Comparison of ENCODE assay signal across 19 cellular contexts in genomic region chr16:9412362-9413311, GRCh38.
A peak's percentile ranks its signal among the peaks of the same experiment; 100 is the strongest.
DNase-seq lines count a peak whose midpoint lies in the region; ATAC-seq, FAIRE-seq and TF ChIP-seq lines count a peak whose summit lies in the region.
"Had no signal": no experiment of that assay in that cellular context is flagged by ENCODE, and none has a peak within 500 bp of the region (broad histone marks: within the 10 kb centered on the region; RNA-seq: fewer than 3 reads in every experiment).

No MANE protein-coding gene starts in this region.

- no peaks in the 10 kb centered on the region for H4K20me1 ChIP-seq in neural progenitor cell (ENCODE audit: low read depth)

- H3K4me2 ChIP-seq in neural progenitor cell = no peak overlapping the region

- peak overlapping the region in 3 of 4 donors; percentile 47 to 57 (median 50) for H3K27ac ChIP-seq in body of pancreas
- no peak overlapping the region for H3K27ac ChIP-seq in liver (ENCODE audit: low read depth in 1 of 2, low read length in 2 of 2)
- H3K27ac ChIP-seq in neural progenitor cell = no peak overlapping the region
- H3K27ac ChIP-seq in kidney (ENCODE audit: low read depth in 2 of 2, low read length in 2 of 2) = no peak overlapping the region
- H3K27ac ChIP-seq: GM23248 had no signal

- ATAC-seq in body of pancreas (peak; percentile 88), left lobe of liver (peak; percentile 65), GM18867 (IDR thresholded peaks at IDR 0.05; ENCODE audit: unreplicated experiment) (no peak), GM19395 (IDR thresholded peaks at IDR 0.05; ENCODE audit: unreplicated experiment) (no peak)
- ATAC-seq: CD8-positive, alpha-beta T cell had no signal

- no peak overlapping the region for H2AFZ ChIP-seq in neural progenitor cell (replicated peaks)
- H2AFZ ChIP-seq: GM23248 had no signal

- TF ChIP-seq RAD21 in liver (IDR thresholded peaks at IDR 0.05) = peak in 1 of 2 donors; percentile 23

- H3K4me3 Mint-ChIP-seq in neural progenitor cell = no peak overlapping the region
- H3K4me3 Mint-ChIP-seq: CD4-positive, CD25-positive, alpha-beta regulatory T cell; CD8-positive, alpha-beta T cell had no signal

- H3K4me1 Mint-ChIP-seq in neural progenitor cell = peaks cover 19% of the 10 kb centered on the region
- H3K4me1 Mint-ChIP-seq: CD4-positive, CD25-positive, alpha-beta regulatory T cell had no signal

- H3F3A ChIP-seq in neural progenitor cell (ENCODE audit: low read depth) = no peaks in the 10 kb centered on the region

- peaks cover 0 to 4% (median 0%) of the 10 kb centered on the region in 3 donors for H3K9me3 ChIP-seq in body of pancreas
- peaks cover 0 to 3% (median 0%) of the 10 kb centered on the region in 4 donors for H3K9me3 ChIP-seq in liver (ENCODE audit: control insufficient read depth in 4 of 4, low read length in 3 of 4)
- H3K9me3 ChIP-seq in neural progenitor cell (ENCODE audit: low read depth) = no peaks in the 10 kb centered on the region
- peaks cover 0 to 8% of the 10 kb centered on the region in 2 donors for H3K9me3 ChIP-seq in kidney (ENCODE audit: control insufficient read depth in 1 of 2, low read length in 2 of 2)
- H3K9me3 ChIP-seq: Caco-2 had no signal

- WGBS in body of pancreas, 2 donors = 27 to 28% methylated on average over 11 of the region's 11 CpGs
- 60% methylated on average over 11 of the region's 11 CpGs for WGBS in liver

- H3K9me3 Mint-ChIP-seq in neural progenitor cell = no peaks in the 10 kb centered on the region

- TF ChIP-seq CTCF in body of pancreas (IDR thresholded peaks at IDR 0.05) = no peak
- TF ChIP-seq CTCF in liver (IDR thresholded peaks at IDR 0.05; ENCODE audit: low read depth, low read length, missing input control) = no peak
- no peak for TF ChIP-seq CTCF in neural progenitor cell (IDR thresholded peaks at IDR 0.05)
- TF ChIP-seq CTCF in kidney (IDR thresholded peaks at IDR 0.05; ENCODE audit: borderline replicate concordance, extremely low read depth, insufficient read depth) = no peak

- H3K79me2 ChIP-seq in neural progenitor cell (ENCODE audit: low read depth) = no peaks in the 10 kb centered on the region

- H3K27me3 Mint-ChIP-seq in neural progenitor cell (ENCODE audit: insufficient read depth, low read depth) = no peaks in the 10 kb centered on the region
- H3K27me3 Mint-ChIP-seq: CD4-positive, CD25-positive, alpha-beta regulatory T cell had no signal

- intact Hi-C loops in body of pancreas (cut with DNase I) (no loop called here), kidney (cut with DNase I) (no loop called here)

- H3K4me1 ChIP-seq in body of pancreas (peaks cover 17% of the 10 kb centered on the region), liver (ENCODE audit: control insufficient read depth in 4 of 4, insufficient read depth in 4 of 4, low read length in 3 of 4) (peaks cover 0 to 9% (median 6%) of the 10 kb centered on the region in 4 donors), neural progenitor cell (peaks cover 6% of the 10 kb centered on the region), kidney (ENCODE audit: control insufficient read depth in 1 of 2, insufficient read depth in 1 of 2, low read depth in 1 of 2, low read length in 2 of 2) (no peaks in the 10 kb centered on the region)
- H3K4me1 ChIP-seq: Caco-2 had no signal

- DNase-seq in body of pancreas = peak; percentile 51 to 81 (median 66)
- DNase-seq in left lobe of liver (ENCODE audit: low spot score) = no peak
- no peak for DNase-seq in neural progenitor cell (ENCODE audit: low spot score)
- DNase-seq in kidney = no peak
- DNase-seq in dermis blood vessel endothelial cell = no peak
- DNase-seq: Caco-2; CD4-positive, CD25-positive, alpha-beta regulatory T cell; CD8-positive, alpha-beta T cell; DMS153; GF-D8; GM23248; H7; HCEC 1CT had no signal

- H3K27me3 ChIP-seq in body of pancreas = no peaks in the 10 kb centered on the region
- H3K27me3 ChIP-seq in liver (ENCODE audit: control insufficient read depth in 4 of 4, insufficient read depth in 4 of 4, low read length in 3 of 4) = no peaks in the 10 kb centered on the region
- no peaks in the 10 kb centered on the region for H3K27me3 ChIP-seq in neural progenitor cell

- no peaks in the 10 kb centered on the region for H3K36me3 ChIP-seq in body of pancreas (replicated peaks in 1 of 2; ENCODE audit: insufficient read depth in 1 of 2, low read depth in 2 of 2)
- no peaks in the 10 kb centered on the region for H3K36me3 ChIP-seq in liver (ENCODE audit: control insufficient read depth in 4 of 4, insufficient read depth in 3 of 4, low read depth in 1 of 4, low read length in 3 of 4)
- no peaks in the 10 kb centered on the region for H3K36me3 ChIP-seq in neural progenitor cell
- no peaks in the 10 kb centered on the region for H3K36me3 ChIP-seq in kidney (ENCODE audit: control insufficient read depth in 1 of 2, insufficient read depth in 2 of 2, low read length in 2 of 2)

- H3K9ac ChIP-seq in liver (ENCODE audit: low read depth in 1 of 2, low read length in 2 of 2) (no peak overlapping the region), neural progenitor cell (no peak overlapping the region), kidney (ENCODE audit: low read length in 2 of 2) (no peak overlapping the region)
- H3K9ac ChIP-seq: GM23248 had no signal

- peak overlapping the region; percentile 40 for H3K27ac Mint-ChIP-seq in neural progenitor cell
- H3K27ac Mint-ChIP-seq: CD4-positive, CD25-positive, alpha-beta regulatory T cell; CD8-positive, alpha-beta T cell had no signal

- H3K36me3 Mint-ChIP-seq in neural progenitor cell = no peaks in the 10 kb centered on the region
- H3K36me3 Mint-ChIP-seq: CD4-positive, CD25-positive, alpha-beta regulatory T cell; CD8-positive, alpha-beta T cell had no signal

- no peak for FAIRE-seq in kidney (lab: Jason Lieb, UNC)
- FAIRE-seq: GM12891, GM18507, H1 had no signal

- H3K4me3 ChIP-seq in body of pancreas (no peak overlapping the region), liver (ENCODE audit: low read depth in 1 of 3, low read length in 3 of 3) (no peak overlapping the region), neural progenitor cell (no peak overlapping the region), kidney (ENCODE audit: low read length in 2 of 2) (no peak overlapping the region)
- H3K4me3 ChIP-seq: GM23248 had no signal

- no peak for TF ChIP-seq POLR2A in body of pancreas (IDR thresholded peaks at IDR 0.05)

TF ChIP-seq in liver, 16 proteins besides CTCF, POLR2A, EP300 and RAD21:
- peak; percentile 60 to 67 for TF ChIP-seq HNF4A (conservative IDR thresholded peaks at IDR 0.05)
- no peak for TF ChIP-seq FOXA2 (IDR thresholded peaks at IDR 0.05)
- TF ChIP-seq SP1 (IDR thresholded peaks at IDR 0.05) = peak; percentile 36
- TF ChIP-seq JUND (IDR thresholded peaks at IDR 0.05) = peak in 1 of 2 donors; percentile 45
- TF ChIP-seq RXRA (IDR thresholded peaks at IDR 0.05) = peak; percentile 50 to 65

Comparison
In these comparisons a context has a peak if more than half of its experiments do, and no peak if none do; other contexts are left out.
1. ATAC-seq: peak in body of pancreas (single experiment) and left lobe of liver (single experiment); none in GM18867 (single experiment) and GM19395 (single experiment).
2. DNase-seq: peak in body of pancreas (4 of 4); none in left lobe of liver (single experiment), neural progenitor cell (single experiment), kidney (single experiment) and dermis blood vessel endothelial cell (single experiment).
3. H3K27ac ChIP-seq: peak in body of pancreas (3 of 4); none in liver (0 of 2), neural progenitor cell (single experiment) and kidney (0 of 2).